Comparison of ENCODE assay signal across 8 cellular contexts in genomic region chr2:237060518-237061312, GRCh38. TPM values are rescaled to one million over a fixed set of nuclear protein-coding genes. Genes with fewer than 3 reads are reported as not detected.
DNase-seq lines count a peak whose midpoint lies in the region; ATAC-seq and TF ChIP-seq lines count a peak whose summit lies in the region.

No MANE protein-coding gene starts in this region.

- H3K23ac ChIP-seq in mesenchymal stem cell (ENCODE audit: low read length in 2 of 2) = no peak overlapping the region

- H4K20me1 ChIP-seq in DOHH2 (ENCODE audit: control insufficient read depth, insufficient read depth, low read depth, low read length) = no peaks in the 10 kb centered on the region

- no peak overlapping the region for H2AK5ac ChIP-seq in mesenchymal stem cell (ENCODE audit: low read length, severe bottlenecking)

- intact Hi-C loops in vagina (cut with DNase I) = loop anchor here (5.0 kb wide), 1 partner anchor 708 kb away; no protein-coding TSS in a partner anchor

- ATAC-seq in HG02970 (IDR thresholded peaks at IDR 0.05; ENCODE audit: low FRiP score, unreplicated experiment) = no peak
- ATAC-seq in HG03521 (IDR thresholded peaks at IDR 0.05; ENCODE audit: unreplicated experiment) = no peak

- no peak overlapping the region for H3K4ac ChIP-seq in mesenchymal stem cell (ENCODE audit: low read depth in 1 of 2, low read length in 2 of 2)

- H3K27ac ChIP-seq in DOHH2 (ENCODE audit: low read depth, low read length) (peak overlapping the region; percentile 100), Peyer's patch (no peak overlapping the region), endodermal cell (ENCODE audit: low read depth, low read length) (no peak overlapping the region), mesenchymal stem cell (ENCODE audit: low read length, poor library complexity, severe bottlenecking) (no peak overlapping the region), vagina (no peak overlapping the region)

- H4K91ac ChIP-seq in mesenchymal stem cell (ENCODE audit: low read length) = no peak overlapping the region

- peaks cover 15% of the 10 kb centered on the region for H3K79me2 ChIP-seq in DOHH2 (ENCODE audit: control insufficient read depth, low read length)

- no peak overlapping the region for H3K18ac ChIP-seq in mesenchymal stem cell (ENCODE audit: low read depth in 1 of 2, low read length in 2 of 2)

- H3K36me3 ChIP-seq in DOHH2 (ENCODE audit: control insufficient read depth, low read length) (peaks cover 11% of the 10 kb centered on the region), Peyer's patch (no peaks in the 10 kb centered on the region), endodermal cell (ENCODE audit: control insufficient read depth, insufficient read depth, low read length) (no peaks in the 10 kb centered on the region), mesenchymal stem cell (ENCODE audit: control insufficient read depth in 1 of 2, insufficient read depth in 2 of 2, low read depth in 1 of 2, low read length in 2 of 2) (no peaks in the 10 kb centered on the region), vagina (no peaks in the 10 kb centered on the region)

- no peak overlapping the region for H3K4me3 Mint-ChIP-seq in endodermal cell

- peaks cover 80% of the 10 kb centered on the region for H3K27me3 Mint-ChIP-seq in endodermal cell (ENCODE audit: insufficient read depth)

- H2BK12ac ChIP-seq in mesenchymal stem cell (ENCODE audit: low read length in 2 of 2) = peak overlapping the region in 1 of 2 experiments; percentile 49

- H2BK120ac ChIP-seq in mesenchymal stem cell (ENCODE audit: low read depth, low read length) = no peak overlapping the region

- H3K9me3 ChIP-seq in DOHH2 (ENCODE audit: control insufficient read depth, insufficient read depth, low read length) (0 out of 2 replicates have a peak, but pooled peaks cover 3% of the 10 kb centered on the region), Peyer's patch (no peaks in the 10 kb centered on the region), endodermal cell (ENCODE audit: control insufficient read depth, low read length) (no peaks in the 10 kb centered on the region), mesenchymal stem cell (ENCODE audit: control insufficient read depth, low read length) (no peaks in the 10 kb centered on the region), vagina (no peaks in the 10 kb centered on the region)

- H3K4me3 ChIP-seq in DOHH2 (ENCODE audit: low read length) (peak overlapping the region; percentile 90), Peyer's patch (no peak overlapping the region), endodermal cell (ENCODE audit: low read length) (no peak overlapping the region), mesenchymal stem cell (ENCODE audit: insufficient read depth in 1 of 2, low read depth in 1 of 2, low read length in 2 of 2) (no peak overlapping the region), vagina (no peak overlapping the region)

- peaks cover 18% of the 10 kb centered on the region for H3F3A ChIP-seq in DOHH2 (ENCODE audit: control insufficient read depth, insufficient read depth)

- H3K79me1 ChIP-seq in mesenchymal stem cell (replicated peaks; ENCODE audit: low read length, poor library complexity, severe bottlenecking) = no peaks in the 10 kb centered on the region

- H3K27me3 ChIP-seq in DOHH2 (ENCODE audit: control insufficient read depth, low read length) (no peaks in the 10 kb centered on the region), Peyer's patch (no peaks in the 10 kb centered on the region), endodermal cell (ENCODE audit: control insufficient read depth, insufficient read depth, low read length, poor library complexity, severe bottlenecking) (peaks cover 46% of the 10 kb centered on the region), mesenchymal stem cell (ENCODE audit: control insufficient read depth in 1 of 2, insufficient read depth in 1 of 2, low read length in 2 of 2) (peaks cover 0 to 4% of the 10 kb centered on the region in 2 experiments), vagina (no peaks in the 10 kb centered on the region)

- 43 to 59% methylated on average over 10 to 15 of the region's 15 CpGs for WGBS in endodermal cell (ENCODE audit: insufficient coverage in 1 of 2, insufficient read length in 1 of 2), 2 experiments
- 39% methylated on average over 15 of the region's 15 CpGs for WGBS in mesenchymal stem cell

- no peak overlapping the region for H4K8ac ChIP-seq in mesenchymal stem cell (ENCODE audit: low read length)

- in situ Hi-C loops in KBM-7 (cut with MboI; ENCODE audit: low pct_unique_long_range_greater_than_20kb, low sequenced_read_pairs) = loop anchor here (25.0 kb wide), 1 partner anchor 723 kb away; no protein-coding TSS in a partner anchor

- no peak overlapping the region for H2BK15ac ChIP-seq in mesenchymal stem cell (ENCODE audit: low read depth, poor library complexity, severe bottlenecking)

- peaks cover 21% of the 10 kb centered on the region for H3K4me1 Mint-ChIP-seq in endodermal cell

- H3K27ac Mint-ChIP-seq in endodermal cell = no peak overlapping the region

- peaks cover 58% of the 10 kb centered on the region for H3K4me1 ChIP-seq in DOHH2 (ENCODE audit: control insufficient read depth, low read length)
- H3K4me1 ChIP-seq in Peyer's patch = peaks cover 0 to 5% (median 0%) of the 10 kb centered on the region in 4 donors
- H3K4me1 ChIP-seq in endodermal cell (ENCODE audit: control insufficient read depth, insufficient read depth, low read length) = peaks cover 2% of the 10 kb centered on the region
- peaks cover 4% of the 10 kb centered on the region for H3K4me1 ChIP-seq in mesenchymal stem cell (ENCODE audit: control insufficient read depth, insufficient read depth, low read depth, low read length)
- H3K4me1 ChIP-seq in vagina = peaks cover 4% of the 10 kb centered on the region

- peak; percentile 51 for DNase-seq in KBM-7
- DNase-seq in Peyer's patch = peak in 2 of 3 donors; percentile 33 to 67
- DNase-seq in endodermal cell = peak; percentile 87
- DNase-seq in mesenchymal stem cell = peak; percentile 71
- DNase-seq in vagina (ENCODE audit: extremely low spot score in 2 of 2) = peak in 1 of 2 donors; percentile 87

- no peak for TF ChIP-seq POLR2A in Peyer's patch (IDR thresholded peaks at IDR 0.05)
- TF ChIP-seq POLR2A in vagina (IDR thresholded peaks at IDR 0.05) = no peak

- no peak overlapping the region for H2AFZ ChIP-seq in mesenchymal stem cell (ENCODE audit: low read depth, low read length)

- H3K9me2 ChIP-seq in DOHH2 (replicated peaks; ENCODE audit: control insufficient read depth, low read length) = no peaks in the 10 kb centered on the region

- no peaks in the 10 kb centered on the region for H3K9me3 Mint-ChIP-seq in endodermal cell

- TF ChIP-seq CTCF in DOHH2 (IDR thresholded peaks at IDR 0.05; ENCODE audit: low read depth, low read length, poor library complexity, severe bottlenecking) (peak; percentile 79), Peyer's patch (IDR thresholded peaks at IDR 0.05) (peak in 5 of 6 experiments; percentile 26 to 70 (median 63)), endodermal cell (conservative IDR thresholded peaks at IDR 0.05) (peak; percentile 87), vagina (IDR thresholded peaks at IDR 0.05) (peak; percentile 33 to 78 (median 49))

- H3K36me3 Mint-ChIP-seq in endodermal cell (ENCODE audit: low read depth) = no peaks in the 10 kb centered on the region

- no peak overlapping the region for H2BK5ac ChIP-seq in mesenchymal stem cell (ENCODE audit: low read depth, low read length, poor library complexity, severe bottlenecking)

- H3K9ac ChIP-seq in endodermal cell (ENCODE audit: extremely low read depth, low read length, poor library complexity, severe bottlenecking) (no peak overlapping the region), mesenchymal stem cell (ENCODE audit: low read length) (peak overlapping the region; percentile 74)

- H3K4me2 ChIP-seq in DOHH2 (ENCODE audit: low read length) = peak overlapping the region; percentile 100
- no peak overlapping the region for H3K4me2 ChIP-seq in mesenchymal stem cell (ENCODE audit: low read length, poor library complexity, severe bottlenecking)

- H3K14ac ChIP-seq in mesenchymal stem cell (ENCODE audit: low read length in 2 of 2) = no peak overlapping the region

RNA-seq across cellular contexts. Expression of gene COPS8, which starts 25.0 kb away (rescaled TPM):
- total RNA-seq in Peyer's patch (10 to 100 TPM; 29.0 to 55.3 (median 30.1) TPM), endodermal cell (10 to 100 TPM; 66.3 to 72.7 TPM), vagina (46.9 TPM)
- polyA plus RNA-seq in endodermal cell (2013, experiment 1 of 2) = 116 TPM
- polyA plus RNA-seq in endodermal cell (2013, experiment 2 of 2) = 104 TPM
- polyA plus RNA-seq in mesenchymal stem cell (2013, experiment 1 of 2) = 45.9 TPM
- 46.7 TPM for polyA plus RNA-seq in mesenchymal stem cell (2013, experiment 2 of 2)
